12 cellular contexts compared by ENCODE assay signal in the genomic region with DNA sequence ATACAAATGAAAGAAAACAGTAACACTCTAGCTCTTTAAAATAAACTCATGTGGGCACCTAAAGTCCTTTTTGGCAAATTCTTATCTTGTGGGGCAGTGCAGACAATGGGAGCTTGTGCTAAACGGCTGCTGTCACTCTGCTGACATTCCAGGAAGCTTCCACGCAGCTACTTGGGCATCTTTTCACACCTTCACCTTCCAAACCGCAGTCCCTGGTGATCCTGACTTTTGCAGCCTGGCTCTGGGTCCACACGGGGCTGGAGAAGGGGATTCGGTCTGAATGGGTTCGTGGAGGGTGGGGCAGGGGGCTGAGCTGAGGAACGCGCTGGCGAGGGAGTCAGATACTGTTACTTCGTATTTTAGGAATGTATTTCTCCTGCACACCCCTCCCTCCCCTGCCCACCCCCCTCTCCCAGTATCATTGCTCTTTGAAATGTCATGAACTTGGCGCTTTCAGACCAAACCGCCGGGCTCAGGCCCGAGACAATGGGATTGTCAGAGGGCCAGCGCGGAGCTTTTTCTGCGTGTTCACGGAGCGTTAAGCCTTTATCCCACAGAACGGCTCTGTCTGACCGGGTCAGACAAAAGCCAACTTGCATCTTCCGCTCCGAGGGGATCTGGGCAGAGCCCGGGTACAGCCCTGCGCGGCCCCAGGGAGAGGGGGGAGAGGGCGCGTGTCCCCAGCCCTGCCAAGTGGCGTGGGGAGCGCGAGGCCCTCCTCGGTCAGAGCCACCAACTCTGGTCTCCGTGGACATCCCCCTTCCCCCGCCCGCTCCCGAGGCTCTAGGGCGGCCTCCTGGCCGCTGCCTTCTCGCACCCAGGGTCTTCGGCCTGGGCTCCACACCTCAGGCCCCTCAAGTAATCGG.
A peak's percentile ranks its signal among the peaks of the same experiment; 100 is the strongest.
DNase-seq lines count a peak whose midpoint lies in the region; ATAC-seq and TF ChIP-seq lines count a peak whose summit lies in the region.
"Had no signal": no experiment of that assay in that cellular context is flagged by ENCODE, and none has a peak within 500 bp of the region (broad histone marks: within the 10 kb centered on the region; RNA-seq: fewer than 3 reads in every experiment).

No MANE protein-coding gene starts in this region.

- no peak overlapping the region for H3K4me2 ChIP-seq in Karpas-422 (ENCODE audit: low read depth, low read length, poor library complexity, severe bottlenecking)

- peaks cover 100% of the 10 kb centered on the region for H3K27me3 ChIP-seq in HUES6 (ENCODE audit: control insufficient read depth, insufficient read depth, low read length)
- H3K27me3 ChIP-seq in spleen (replicated peaks in 1 of 7) = peaks cover 11 to 100% (median 88%) of the 10 kb centered on the region in 7 donors
- no peaks in the 10 kb centered on the region for H3K27me3 ChIP-seq in Karpas-422 (ENCODE audit: low read length)

- no peak overlapping the region for H3K27ac ChIP-seq in HUES6 (ENCODE audit: low read depth, low read length)
- no peak overlapping the region for H3K27ac ChIP-seq in spleen
- no peak overlapping the region for H3K27ac ChIP-seq in Karpas-422 (ENCODE audit: low read length)
- H3K27ac ChIP-seq: prostate gland, SJCRH30 had no signal

- H3K79me2 ChIP-seq in Karpas-422 (ENCODE audit: low read length) = no peaks in the 10 kb centered on the region

- no peak overlapping the region for H3K9ac ChIP-seq in HUES6 (ENCODE audit: low read length)
- no peak overlapping the region for H3K9ac ChIP-seq in Karpas-422 (ENCODE audit: low read length)

- H3K9me3 ChIP-seq in HUES6 (ENCODE audit: control insufficient read depth, insufficient read depth, low read depth, low read length) (no peaks in the 10 kb centered on the region), spleen (no peaks in the 10 kb centered on the region), Karpas-422 (ENCODE audit: low read length) (no peaks in the 10 kb centered on the region)
- H3K9me3 ChIP-seq: prostate gland, SJCRH30 had no signal

- no peak overlapping the region for H2AFZ ChIP-seq in Karpas-422 (ENCODE audit: low read length)

- no peaks in the 10 kb centered on the region for H3K36me3 ChIP-seq in HUES6 (ENCODE audit: control insufficient read depth, insufficient read depth, low read length)
- no peaks in the 10 kb centered on the region for H3K36me3 ChIP-seq in spleen
- H3K36me3 ChIP-seq in Karpas-422 (ENCODE audit: insufficient read depth, low read length) = no peaks in the 10 kb centered on the region
- H3K36me3 ChIP-seq: prostate gland, SJCRH30 had no signal

- no peak for TF ChIP-seq POLR2A in spleen (IDR thresholded peaks at IDR 0.05)

- DNase-seq in astrocyte of the hippocampus (ENCODE audit: low read depth, low spot score) (peak; percentile 31), left lobe of liver (ENCODE audit: low spot score) (no peak), spleen (peak; percentile 64), NOMO-1 treated with dmso at 0.1 percent for 144 hours (lab: John Stamatoyannopoulos, UW; ENCODE audit: unreplicated experiment) (no peak), Karpas-422 (no peak), globus pallidus (ENCODE audit: low spot score) (no peak)
- DNase-seq: activated naive CD4-positive, alpha-beta T cell treated with anti-CD3 and anti-CD28 coated beads for 36 hours; KG1; NCI-H446 treated with DMSO at 0.1 percent for 48 hours; SJCRH30 had no signal

- H3K4me1 ChIP-seq in HUES6 (ENCODE audit: control insufficient read depth, insufficient read depth, low read length) (peaks cover 17% of the 10 kb centered on the region), spleen (peaks cover 8 to 58% (median 43%) of the 10 kb centered on the region in 6 donors), Karpas-422 (ENCODE audit: low read length) (no peaks in the 10 kb centered on the region)
- H3K4me1 ChIP-seq: SJCRH30 had no signal

- 4 to 6% (median 5%) methylated on average over 22 to 41 of the region's 41 CpGs for WGBS in spleen, 5 donors

- peak; percentile 10 for ATAC-seq in left lobe of liver

- intact Hi-C loops in spleen (cut with DNase I; ENCODE audit: low total_unique reads) = no loop called here

- no peaks in the 10 kb centered on the region for H3K9me2 ChIP-seq in Karpas-422 (replicated peaks; ENCODE audit: insufficient read depth, low read length)

- H3K4me3 ChIP-seq in HUES6 (ENCODE audit: low read depth, low read length) (peak overlapping the region; percentile 61), spleen (peak overlapping the region in 7 of 8 donors; percentile 5 to 59 (median 21)), Karpas-422 (ENCODE audit: low read length) (no peak overlapping the region)
- H3K4me3 ChIP-seq: SJCRH30 had no signal

- no peak for TF ChIP-seq CTCF in spleen (IDR thresholded peaks at IDR 0.05 in 8 of 11, conservative IDR thresholded peaks at IDR 0.05 in 3 of 11)

- H4K20me1 ChIP-seq in Karpas-422 (ENCODE audit: insufficient read depth, low read depth, low read length) = peaks cover 5% of the 10 kb centered on the region; the same call in 1 of the 2 replicates

Comparison
In these comparisons a context has a peak if more than half of its experiments do, and no peak if none do; other contexts are left out.
1. DNase-seq: peak in astrocyte of the hippocampus (single experiment) and spleen (single experiment); none in left lobe of liver (single experiment), NOMO-1 treated with dmso at 0.1 percent for 144 hours (single experiment), Karpas-422 (single experiment) and globus pallidus (single experiment).